In genomic region chr6:28719275-28719940, GRCh38 we compare ENCODE assay signal across 13 cellular contexts.
DNase-seq lines count a peak whose midpoint lies in the region; ATAC-seq, FAIRE-seq and TF ChIP-seq lines count a peak whose summit lies in the region.
"Had no signal": no experiment of that assay in that cellular context is flagged by ENCODE, and none has a peak within 500 bp of the region (broad histone marks: within the 10 kb centered on the region; RNA-seq: fewer than 3 reads in every experiment).

No MANE protein-coding gene starts in this region.

- no peak overlapping the region for H3K27ac ChIP-seq in osteoblast (ENCODE audit: low read depth, low read length)
- H3K27ac ChIP-seq: hepatocyte had no signal

- no peaks in the 10 kb centered on the region for H3K9me3 Mint-ChIP-seq in HFFc6
- peaks cover 6% of the 10 kb centered on the region for H3K9me3 Mint-ChIP-seq in activated T-helper 17 cell treated with anti-CD3 and anti-CD28 coated beads, Interleukin-2, amount 50 U/mL, for 72 hours
- H3K9me3 Mint-ChIP-seq: activated CD4-positive, alpha-beta T cell treated with anti-CD3 and anti-CD28 coated beads, Interleukin-2, amount 10 ng/mL, durations not matched to agents 24 days and 14 days; natural killer cell treated with Interleukin-12 subunit alpha and Interleukin-12 subunit beta and Interleukin-15 and Interleukin-18, amount 100 ng/mL, for 72 hours had no signal

- no peak overlapping the region for H2AFZ ChIP-seq in osteoblast (ENCODE audit: low read length)
- H2AFZ ChIP-seq: hepatocyte had no signal

- no peaks in the 10 kb centered on the region for H3K9me3 ChIP-seq in osteoblast (ENCODE audit: low read depth, low read length)

- no peaks in the 10 kb centered on the region for H4K20me1 ChIP-seq in osteoblast (ENCODE audit: insufficient read depth, low read length)

- no peak for FAIRE-seq in RCC 7860 (lab: Jason Lieb, UNC)

- H3K27me3 ChIP-seq in osteoblast (ENCODE audit: insufficient read depth, low read length), result no peaks in the 10 kb centered on the region

- H3K36me3 ChIP-seq in osteoblast (ENCODE audit: insufficient read depth, low read length), result no peaks in the 10 kb centered on the region

- peaks cover 5% of the 10 kb centered on the region for H3K27me3 Mint-ChIP-seq in HFFc6 (ENCODE audit: insufficient read depth)
- H3K27me3 Mint-ChIP-seq in activated T-helper 17 cell treated with anti-CD3 and anti-CD28 coated beads, Interleukin-2, amount 50 U/mL, for 72 hours, result peaks cover 60% of the 10 kb centered on the region

- no peak overlapping the region; the same call in 1 of the 2 replicates for H3K27ac Mint-ChIP-seq in HFFc6
- H3K27ac Mint-ChIP-seq in activated T-helper 17 cell treated with anti-CD3 and anti-CD28 coated beads, Interleukin-2, amount 50 U/mL, for 72 hours, result no peak overlapping the region
- H3K27ac Mint-ChIP-seq: activated CD4-positive, alpha-beta T cell treated with anti-CD3 and anti-CD28 coated beads, Interleukin-2, amount 10 ng/mL, durations not matched to agents 24 days and 14 days; natural killer cell treated with Interleukin-12 subunit alpha and Interleukin-12 subunit beta and Interleukin-15 and Interleukin-18, amount 100 ng/mL, for 72 hours had no signal

- H3K4me3 ChIP-seq in osteoblast (ENCODE audit: insufficient read depth, low read length), result no peak overlapping the region
- H3K4me3 ChIP-seq: hepatocyte had no signal

- ATAC-seq in activated T-helper 17 cell treated with anti-CD3 and anti-CD28 coated beads, Interleukin-2, amount 50 U/mL, for 72 hours (replicated peaks), result no peak

- H3K4me2 ChIP-seq in osteoblast (ENCODE audit: insufficient read depth, low read length), result no peak overlapping the region

- TF ChIP-seq CTCF in HFFc6 (IDR thresholded peaks at IDR 0.05) (no peak), GM20000 (IDR thresholded peaks at IDR 0.05; ENCODE audit: extremely low read depth, missing control alignments) (no peak), osteoblast (IDR thresholded peaks at IDR 0.05; ENCODE audit: extremely low read depth, low read depth, low read length) (no peak)

- no peaks in the 10 kb centered on the region for H3K36me3 Mint-ChIP-seq in HFFc6 (ENCODE audit: low read depth)
- H3K36me3 Mint-ChIP-seq in activated T-helper 17 cell treated with anti-CD3 and anti-CD28 coated beads, Interleukin-2, amount 50 U/mL, for 72 hours (ENCODE audit: low read depth), result no peaks in the 10 kb centered on the region
- H3K36me3 Mint-ChIP-seq: natural killer cell treated with Interleukin-12 subunit alpha and Interleukin-12 subunit beta and Interleukin-15 and Interleukin-18, amount 100 ng/mL, for 72 hours had no signal

- DNase-seq in EL (peak; percentile 69), HFFc6 (peak; percentile 81), RCC 7860 (ENCODE audit: low spot score) (peak; percentile 54), fibroblast of gingiva (ENCODE audit: low read depth) (peak; percentile 27), GM20000 (ENCODE audit: low spot score) (no peak), hippocampal formation (lab: John Stamatoyannopoulos, UW) (no peak), osteoblast (ENCODE audit: insufficient read length, low spot score, missing footprints) (no peak)
- DNase-seq: activated CD4-positive, alpha-beta T cell treated with anti-CD3 and anti-CD28 coated beads, Interleukin-2, amount 10 ng/mL, durations not matched to agents 24 days and 14 days; cerebellar nuclear complex; NCI-H510A treated with DMSO at 0.1 percent for 48 hours had no signal

- no peak overlapping the region for H3K4me3 Mint-ChIP-seq in HFFc6
- no peak overlapping the region for H3K4me3 Mint-ChIP-seq in activated T-helper 17 cell treated with anti-CD3 and anti-CD28 coated beads, Interleukin-2, amount 50 U/mL, for 72 hours
- H3K4me3 Mint-ChIP-seq: activated CD4-positive, alpha-beta T cell treated with anti-CD3 and anti-CD28 coated beads, Interleukin-2, amount 10 ng/mL, durations not matched to agents 24 days and 14 days; natural killer cell treated with Interleukin-12 subunit alpha and Interleukin-12 subunit beta and Interleukin-15 and Interleukin-18, amount 100 ng/mL, for 72 hours had no signal

- H3K4me1 Mint-ChIP-seq in HFFc6 (ENCODE audit: low read depth), result no peaks in the 10 kb centered on the region
- H3K4me1 Mint-ChIP-seq in activated T-helper 17 cell treated with anti-CD3 and anti-CD28 coated beads, Interleukin-2, amount 50 U/mL, for 72 hours, result no peaks in the 10 kb centered on the region

- H3K4me1 ChIP-seq in osteoblast (ENCODE audit: insufficient read depth, low read length), result no peaks in the 10 kb centered on the region

- no peaks in the 10 kb centered on the region for H3K79me2 ChIP-seq in osteoblast (ENCODE audit: insufficient read depth, low read length)
- H3K79me2 ChIP-seq: hepatocyte had no signal

Comparison
In these comparisons a context has a peak if more than half of its experiments do, and no peak if none do; other contexts are left out.
1. DNase-seq: peak in EL (single experiment), HFFc6 (single experiment), RCC 7860 (single experiment) and fibroblast of gingiva (single experiment); none in GM20000 (single experiment), hippocampal formation (0 of 2) and osteoblast (single experiment).